Comparison of ENCODE assay signal across 8 cellular contexts in the genomic region with DNA sequence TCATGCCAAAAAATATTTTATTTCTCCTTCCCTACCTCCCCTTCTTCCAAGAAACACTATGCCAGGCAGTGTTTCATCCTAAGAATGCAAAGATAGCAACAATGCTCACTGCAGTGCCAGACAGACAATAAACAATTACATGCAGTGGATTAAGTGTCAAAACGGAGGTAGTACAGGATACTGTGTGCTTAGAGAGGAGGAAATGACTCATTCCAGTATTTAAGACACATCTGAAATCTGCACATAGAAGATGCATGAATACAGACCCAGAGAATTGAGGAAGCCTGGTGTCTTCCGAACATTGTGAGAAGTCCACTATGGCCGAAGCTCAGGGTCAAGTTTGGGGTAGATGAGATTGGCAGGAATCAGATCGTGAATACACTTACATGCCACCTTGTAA.
DNase-seq lines count a peak whose midpoint lies in the region; ATAC-seq, FAIRE-seq and TF ChIP-seq lines count a peak whose summit lies in the region.

No MANE protein-coding gene starts in this region.

- peak; percentile 91 for FAIRE-seq in endothelial cell of umbilical vein (lab: Jason Lieb, UNC)

- no peaks in the 10 kb centered on the region for H3K27me3 Mint-ChIP-seq in stimulated activated naive CD8-positive, alpha-beta T cell treated with anti-CD3 and anti-CD28 coated beads, Interleukin-15, Interleukin-2, amounts not matched to agents 100 ng/mL and 50 ng/mL, for 24 hours

- no peak for DNase-seq in heart right ventricle
- DNase-seq in left ventricle myocardium inferior, result no peak
- DNase-seq in NOMO-1 treated with dmso at 0.1 percent for 144 hours (lab: John Stamatoyannopoulos, UW; ENCODE audit: unreplicated experiment), result peak; percentile 32
- peak; percentile 94 for DNase-seq in endothelial cell of umbilical vein (ENCODE audit: low read depth, low spot score)
- no peak for DNase-seq in lower leg skin (ENCODE audit: low spot score in 2 of 2)
- no peak for DNase-seq in DMS114 treated with DMSO at 0.1 percent for 48 hours (lab: John Stamatoyannopoulos, UW; ENCODE audit: unreplicated experiment)

- POLR2A ChIA-PET in endothelial cell of umbilical vein (lab: Charles Lee), result no interaction called here

- peaks cover 0 to 26% (median 7%) of the 10 kb centered on the region in 9 donors for H3K4me1 ChIP-seq in heart right ventricle
- H3K4me1 ChIP-seq in left ventricle myocardium inferior, result peaks cover 8% of the 10 kb centered on the region
- H3K4me1 ChIP-seq in endothelial cell of umbilical vein (ENCODE audit: control insufficient read depth, extremely low read depth, insufficient read depth, low read length), result peaks cover 35% of the 10 kb centered on the region

- H3K36me3 ChIP-seq in heart right ventricle (peaks cover 0 to 25% (median 0%) of the 10 kb centered on the region in 9 donors), left ventricle myocardium inferior (peaks cover 12% of the 10 kb centered on the region), endothelial cell of umbilical vein (ENCODE audit: control insufficient read depth in 2 of 2, extremely low read depth in 1 of 2, insufficient read depth in 2 of 2, low read length in 2 of 2) (no peaks in the 10 kb centered on the region)

- peak overlapping the region; percentile 58 for H3K4me2 ChIP-seq in endothelial cell of umbilical vein (ENCODE audit: insufficient read depth, low read length)

- dilution Hi-C loops in endothelial cell of umbilical vein (cut with MboI; ENCODE audit: extremely low pct_ligation_motif_present, low sequenced_read_pairs), result no loop called here

- no peak for TF ChIP-seq POLR2A in endothelial cell of umbilical vein (IDR thresholded peaks at IDR 0.05; ENCODE audit: low read depth, low read length)
- TF ChIP-seq POLR2A in lower leg skin (IDR thresholded peaks at IDR 0.05), result no peak

- no peaks in the 10 kb centered on the region for H3K9me1 ChIP-seq in endothelial cell of umbilical vein (replicated peaks; ENCODE audit: control insufficient read depth, extremely low read depth, insufficient read depth, low read length)

- H3K36me3 Mint-ChIP-seq in stimulated activated naive CD8-positive, alpha-beta T cell treated with anti-CD3 and anti-CD28 coated beads, Interleukin-15, Interleukin-2, amounts not matched to agents 100 ng/mL and 50 ng/mL, for 24 hours (ENCODE audit: low read depth), result peaks cover 13% of the 10 kb centered on the region

- no TSS peak for BruUV-seq in endothelial cell of umbilical vein (replicated peaks; lab: Mats Ljungman, UMichigan)

- CTCF ChIA-PET in endothelial cell of umbilical vein (lab: Charles Lee), result interaction anchor here (1.0 to 2.2 kb wide), 5 partner anchors 11 to 83 kb away, joined by 3 to 7 read pairs (median 3); no protein-coding TSS in a partner anchor

- H3K79me2 ChIP-seq in endothelial cell of umbilical vein (ENCODE audit: control insufficient read depth, insufficient read depth, low read length), result no peaks in the 10 kb centered on the region

- no peak overlapping the region for H3K4me3 ChIP-seq in heart right ventricle
- no peak overlapping the region for H3K4me3 ChIP-seq in left ventricle myocardium inferior
- H3K4me3 ChIP-seq in endothelial cell of umbilical vein (replicated peaks in 1 of 3; ENCODE audit: insufficient read depth in 1 of 3, low read depth in 1 of 3, low read length in 3 of 3), result no peak overlapping the region
- H3K4me3 ChIP-seq in lower leg skin (ENCODE audit: low read depth, poor library complexity, severe bottlenecking), result no peak overlapping the region

- intact Hi-C loops in heart right ventricle (cut with DNase I) (no loop called here), left ventricle myocardium inferior (cut with micrococcal nuclease) (no loop called here), endothelial cell of umbilical vein (cut with micrococcal nuclease) (loop anchor here (1.0 to 10.0 kb wide), 6 partner anchors 16 to 1076 kb away; a partner anchor contains a TSS), lower leg skin (cut with DNase I; ENCODE audit: low total_unique reads) (no loop called here)

- no peak overlapping the region for H2AFZ ChIP-seq in endothelial cell of umbilical vein (ENCODE audit: low read depth, low read length)

- 45 to 49% methylated on average over 4 of the region's 4 CpGs for WGBS in heart right ventricle, 2 donors
- 48 to 53% methylated on average over 4 of the region's 4 CpGs for WGBS in lower leg skin, 2 donors

- peaks cover 68% of the 10 kb centered on the region for H3K4me1 Mint-ChIP-seq in stimulated activated naive CD8-positive, alpha-beta T cell treated with anti-CD3 and anti-CD28 coated beads, Interleukin-15, Interleukin-2, amounts not matched to agents 100 ng/mL and 50 ng/mL, for 24 hours (ENCODE audit: low read depth)

- H3K27ac ChIP-seq in heart right ventricle (peak overlapping the region in 1 of 10 donors; percentile 69), left ventricle myocardium inferior (replicated peaks) (no peak overlapping the region), endothelial cell of umbilical vein (ENCODE audit: insufficient read depth, low read depth, low read length) (peak overlapping the region; percentile 88)

- H3K4me3 Mint-ChIP-seq in stimulated activated naive CD8-positive, alpha-beta T cell treated with anti-CD3 and anti-CD28 coated beads, Interleukin-15, Interleukin-2, amounts not matched to agents 100 ng/mL and 50 ng/mL, for 24 hours, result no peak overlapping the region

- peak in 7 of 8 donors; percentile 13 to 85 (median 66) for ATAC-seq in heart right ventricle
- ATAC-seq in HG02884 (IDR thresholded peaks at IDR 0.05; ENCODE audit: unreplicated experiment), result peak; percentile 56

- H3K9me3 Mint-ChIP-seq in stimulated activated naive CD8-positive, alpha-beta T cell treated with anti-CD3 and anti-CD28 coated beads, Interleukin-15, Interleukin-2, amounts not matched to agents 100 ng/mL and 50 ng/mL, for 24 hours, result no peaks in the 10 kb centered on the region

- H4K20me1 ChIP-seq in endothelial cell of umbilical vein (replicated peaks; ENCODE audit: control insufficient read depth, extremely low read depth, insufficient read depth, low read length), result no peaks in the 10 kb centered on the region

- H3K9ac ChIP-seq in endothelial cell of umbilical vein (replicated peaks; ENCODE audit: extremely low read depth, insufficient read depth, low read length), result peak overlapping the region; percentile 39

- H3K27me3 ChIP-seq in heart right ventricle (no peaks in the 10 kb centered on the region), left ventricle myocardium inferior (ENCODE audit: low read depth) (no peaks in the 10 kb centered on the region), endothelial cell of umbilical vein (ENCODE audit: control insufficient read depth in 2 of 2, insufficient read depth in 2 of 2, low read length in 2 of 2) (no peaks in the 10 kb centered on the region)

- H3K27ac Mint-ChIP-seq in stimulated activated naive CD8-positive, alpha-beta T cell treated with anti-CD3 and anti-CD28 coated beads, Interleukin-15, Interleukin-2, amounts not matched to agents 100 ng/mL and 50 ng/mL, for 24 hours, result peak overlapping the region; percentile 3

- H3K9me3 ChIP-seq in heart right ventricle (no peaks in the 10 kb centered on the region), left ventricle myocardium inferior (replicated peaks) (no peaks in the 10 kb centered on the region), endothelial cell of umbilical vein (replicated peaks; ENCODE audit: control insufficient read depth, insufficient read depth, low read length) (no peaks in the 10 kb centered on the region)

- TF ChIP-seq CTCF in heart right ventricle (IDR thresholded peaks at IDR 0.05) (no peak), left ventricle myocardium inferior (IDR thresholded peaks at IDR 0.05; ENCODE audit: borderline replicate concordance) (no peak), endothelial cell of umbilical vein (IDR thresholded peaks at IDR 0.05; ENCODE audit: extremely low read depth in 1 of 2, insufficient read depth in 1 of 2, low read depth in 1 of 2, low read length in 2 of 2) (no peak), lower leg skin (IDR thresholded peaks at IDR 0.05) (no peak)

TF ChIP-seq in endothelial cell of umbilical vein, 7 proteins besides CTCF, POLR2A, EP300 and RAD21:
- TF ChIP-seq EZH2 (IDR thresholded peaks at IDR 0.05; ENCODE audit: borderline replicate concordance, low read depth, low read length, severe bottlenecking), result no peak
- peak; percentile 80 for TF ChIP-seq GATA2 (IDR thresholded peaks at IDR 0.05; ENCODE audit: insufficient read depth, insufficient read length, low read depth, low read length)
- peak; percentile 85 for TF ChIP-seq POLR2AphosphoS5 (IDR thresholded peaks at IDR 0.05; ENCODE audit: insufficient read depth, low read depth, low read length)
- peak; percentile 98 for TF ChIP-seq JUN (IDR thresholded peaks at IDR 0.05; ENCODE audit: borderline replicate concordance, insufficient read depth, insufficient read length, low read depth)
- TF ChIP-seq, protein P1, sequence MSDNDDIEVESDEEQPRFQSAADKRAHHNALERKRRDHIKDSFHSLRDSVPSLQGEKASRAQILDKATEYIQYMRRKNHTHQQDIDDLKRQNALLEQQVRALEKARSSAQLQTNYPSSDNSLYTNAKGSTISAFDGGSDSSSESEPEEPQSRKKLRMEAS (IDR thresholded peaks at IDR 0.05; ENCODE audit: insufficient read depth, insufficient read length), result no peak
- no peak for TF ChIP-seq MYC (IDR thresholded peaks at IDR 0.05; ENCODE audit: low read depth, low read length)
- peak; percentile 91 for TF ChIP-seq FOS (IDR thresholded peaks at IDR 0.05; ENCODE audit: borderline replicate concordance, insufficient read depth, low read length)

Comparison
In these comparisons a context has a peak if more than half of its experiments do, and no peak if none do; other contexts are left out.
1. DNase-seq: peak in NOMO-1 treated with dmso at 0.1 percent for 144 hours (single experiment) and endothelial cell of umbilical vein (single experiment); none in heart right ventricle (0 of 2), left ventricle myocardium inferior (single experiment), lower leg skin (0 of 2) and DMS114 treated with DMSO at 0.1 percent for 48 hours (single experiment).